Comparison of ENCODE assay signal across 8 cellular contexts in the genomic region with DNA sequence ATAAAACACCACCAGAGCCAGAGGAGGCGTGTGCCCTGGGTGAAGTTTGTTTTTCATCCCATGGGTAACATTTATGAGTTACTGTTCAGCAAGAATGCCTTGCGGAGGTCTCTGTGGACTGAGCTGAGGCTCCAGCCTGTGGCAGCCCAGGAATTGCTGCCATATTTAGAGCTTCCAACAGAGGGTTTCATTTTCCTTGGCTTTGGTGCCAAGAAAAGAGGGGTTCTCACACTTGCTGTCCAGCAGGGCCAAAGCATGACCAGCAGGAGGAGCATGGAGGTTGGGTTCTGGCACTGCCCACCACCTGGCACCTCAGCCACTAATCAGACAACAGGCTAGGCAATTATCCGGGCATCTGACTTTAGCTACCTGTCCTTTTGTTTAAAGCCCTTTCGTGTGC. TPM values are rescaled to one million over a fixed set of nuclear protein-coding genes. Genes with fewer than 3 reads are reported as not detected.
DNase-seq lines count a peak whose midpoint lies in the region; ATAC-seq and TF ChIP-seq lines count a peak whose summit lies in the region.

No MANE protein-coding gene starts in this region.

- DNase-seq in adipocyte (ENCODE audit: low read depth): no peak
- DNase-seq in fibroblast of villous mesenchyme (ENCODE audit: low read depth): peak; percentile 54
- DNase-seq in stimulated activated effector memory CD8-positive, alpha-beta T cell treated with anti-CD3 and anti-CD28 coated beads, Interleukin-12 subunit alpha, Interleukin-12 subunit beta, amount 100 ng/mL, for 72 hours (ENCODE audit: low spot score in 2 of 2): no peak
- DNase-seq in effector memory CD4-positive, alpha-beta T cell: no peak
- DNase-seq in activated CD4-positive, alpha-beta memory T cell treated with anti-CD3 and anti-CD28 coated beads for 36 hours: no peak
- no peak for DNase-seq in medulla oblongata (ENCODE audit: extremely low spot score)
- DNase-seq in GM19240 (ENCODE audit: insufficient read length, low spot score): no peak

- H3K9ac ChIP-seq in adipocyte (ENCODE audit: low read length): peak overlapping the region; percentile 87

- H3K4me3 Mint-ChIP-seq in stimulated activated effector memory CD8-positive, alpha-beta T cell treated with anti-CD3 and anti-CD28 coated beads, Interleukin-12 subunit alpha, Interleukin-12 subunit beta, amount 100 ng/mL, for 72 hours: no peak overlapping the region
- no peak overlapping the region for H3K4me3 Mint-ChIP-seq in activated CD4-positive, alpha-beta memory T cell treated with anti-CD3 and anti-CD28 coated beads for 36 hours

- no peak for ATAC-seq in stimulated activated effector memory CD8-positive, alpha-beta T cell treated with anti-CD3 and anti-CD28 coated beads, Interleukin-12 subunit alpha, Interleukin-12 subunit beta, amount 100 ng/mL, for 72 hours

- CTCF ChIA-PET in activated CD4-positive, alpha-beta memory T cell treated with anti-CD3 and anti-CD28 coated beads for 36 hours (lab: Charles Lee): interaction anchor here (1.5 kb wide), 1 partner anchor 323 kb away, joined by 3 read pairs; no protein-coding TSS in a partner anchor

- H3K36me3 Mint-ChIP-seq in stimulated activated effector memory CD8-positive, alpha-beta T cell treated with anti-CD3 and anti-CD28 coated beads, Interleukin-12 subunit alpha, Interleukin-12 subunit beta, amount 100 ng/mL, for 72 hours: peaks cover 21% of the 10 kb centered on the region
- H3K36me3 Mint-ChIP-seq in activated CD4-positive, alpha-beta memory T cell treated with anti-CD3 and anti-CD28 coated beads for 36 hours: no peaks in the 10 kb centered on the region

- no peaks in the 10 kb centered on the region for H3K27me3 Mint-ChIP-seq in activated CD4-positive, alpha-beta memory T cell treated with anti-CD3 and anti-CD28 coated beads for 36 hours

- peak overlapping the region; percentile 29 for H3K27ac Mint-ChIP-seq in stimulated activated effector memory CD8-positive, alpha-beta T cell treated with anti-CD3 and anti-CD28 coated beads, Interleukin-12 subunit alpha, Interleukin-12 subunit beta, amount 100 ng/mL, for 72 hours
- no peak overlapping the region for H3K27ac Mint-ChIP-seq in activated CD4-positive, alpha-beta memory T cell treated with anti-CD3 and anti-CD28 coated beads for 36 hours

- H3K27ac ChIP-seq in effector memory CD4-positive, alpha-beta T cell (ENCODE audit: insufficient read depth, low read length, poor library complexity, severe bottlenecking): no peak overlapping the region

- H3K9me3 ChIP-seq in adipocyte (ENCODE audit: control insufficient read depth, low read length): no peaks in the 10 kb centered on the region
- H3K9me3 ChIP-seq in effector memory CD4-positive, alpha-beta T cell (ENCODE audit: control insufficient read depth, low read length): no peaks in the 10 kb centered on the region

- no peaks in the 10 kb centered on the region for H3K27me3 ChIP-seq in adipocyte (replicated peaks; ENCODE audit: control insufficient read depth, insufficient read depth, low read length)
- H3K27me3 ChIP-seq in effector memory CD4-positive, alpha-beta T cell (replicated peaks; ENCODE audit: control insufficient read depth, insufficient read depth, low read length, poor library complexity, severe bottlenecking): no peaks in the 10 kb centered on the region

- peak overlapping the region; percentile 78 for H3K4me3 ChIP-seq in adipocyte (ENCODE audit: low read length)
- no peak overlapping the region for H3K4me3 ChIP-seq in fibroblast of villous mesenchyme (ENCODE audit: low read depth, low read length)
- no peak overlapping the region for H3K4me3 ChIP-seq in effector memory CD4-positive, alpha-beta T cell (ENCODE audit: insufficient read depth, low read depth, low read length, poor library complexity, severe bottlenecking)

- POLR2A ChIA-PET in activated CD4-positive, alpha-beta memory T cell treated with anti-CD3 and anti-CD28 coated beads for 36 hours (lab: Charles Lee): no interaction called here

- TF ChIP-seq CTCF in GM12874 (IDR thresholded peaks at IDR 0.05; ENCODE audit: insufficient read depth, low read depth, low read length) (0 out of 2 replicates have a peak, but pooled peaks have one; percentile 16), fibroblast of villous mesenchyme (IDR thresholded peaks at IDR 0.05; ENCODE audit: insufficient read depth, low read depth, low read length) (peak; percentile 48)

- peaks cover 35% of the 10 kb centered on the region for H3K4me1 Mint-ChIP-seq in stimulated activated effector memory CD8-positive, alpha-beta T cell treated with anti-CD3 and anti-CD28 coated beads, Interleukin-12 subunit alpha, Interleukin-12 subunit beta, amount 100 ng/mL, for 72 hours
- H3K4me1 Mint-ChIP-seq in activated CD4-positive, alpha-beta memory T cell treated with anti-CD3 and anti-CD28 coated beads for 36 hours (ENCODE audit: low read depth): peaks cover 10% of the 10 kb centered on the region

- H3K4me1 ChIP-seq in adipocyte (ENCODE audit: control insufficient read depth, insufficient read depth, low read length): peaks cover 93% of the 10 kb centered on the region
- no peaks in the 10 kb centered on the region for H3K4me1 ChIP-seq in effector memory CD4-positive, alpha-beta T cell (ENCODE audit: control insufficient read depth, insufficient read depth, low read length, poor library complexity, severe bottlenecking)

- H3K9me3 Mint-ChIP-seq in stimulated activated effector memory CD8-positive, alpha-beta T cell treated with anti-CD3 and anti-CD28 coated beads, Interleukin-12 subunit alpha, Interleukin-12 subunit beta, amount 100 ng/mL, for 72 hours: no peaks in the 10 kb centered on the region
- H3K9me3 Mint-ChIP-seq in activated CD4-positive, alpha-beta memory T cell treated with anti-CD3 and anti-CD28 coated beads for 36 hours: no peaks in the 10 kb centered on the region

- intact Hi-C loops in activated CD4-positive, alpha-beta memory T cell treated with anti-CD3 and anti-CD28 coated beads for 36 hours (cut with micrococcal nuclease): no loop called here

- H3K36me3 ChIP-seq in adipocyte (ENCODE audit: control insufficient read depth, insufficient read depth, low read length, severe bottlenecking): no peaks in the 10 kb centered on the region
- no peaks in the 10 kb centered on the region for H3K36me3 ChIP-seq in effector memory CD4-positive, alpha-beta T cell (ENCODE audit: control insufficient read depth, insufficient read depth, low read length)

RNA-seq across cellular contexts. Expression of gene EPAS1, which starts 36.7 kb away (rescaled TPM):
- 124 and 132 TPM in 2 replicates for total RNA-seq in fibroblast of villous mesenchyme
- 10 to 100 TPM; 51.0 to 54.6 TPM for total RNA-seq in activated CD4-positive, alpha-beta memory T cell treated with anti-CD3 and anti-CD28 coated beads for 36 hours
